ENCODE assay signal across 14 cellular contexts in the genomic region with DNA sequence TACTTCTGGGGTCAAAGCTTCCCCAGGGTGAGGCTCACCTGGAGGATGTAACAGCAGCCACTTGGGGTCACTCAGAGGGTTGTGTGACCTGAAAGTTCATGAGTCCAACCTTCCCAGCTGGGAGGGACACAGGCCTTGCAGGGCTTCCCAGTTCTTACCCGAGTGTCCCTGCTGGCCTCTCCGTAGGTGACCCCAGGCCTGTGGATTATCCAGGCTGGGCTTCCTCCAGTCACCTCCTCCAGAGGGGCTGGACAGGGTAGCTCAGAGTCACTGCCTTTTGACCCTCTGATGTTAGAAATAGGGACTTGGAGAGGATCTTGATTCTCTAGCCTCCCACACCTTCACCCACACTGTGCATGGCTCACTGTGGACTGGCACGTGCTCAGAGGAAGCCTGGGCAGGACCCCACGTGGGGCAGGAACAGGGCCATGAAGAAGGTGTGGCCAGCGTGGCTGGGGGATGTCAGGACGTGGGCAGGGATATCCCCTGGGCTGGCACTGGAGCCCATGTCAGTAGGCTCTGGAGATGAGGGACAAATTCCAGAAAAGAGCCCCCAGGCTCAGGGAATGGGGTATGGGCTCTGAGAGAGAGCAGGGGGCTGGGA.
DNase-seq lines count a peak whose midpoint lies in the region; ATAC-seq, FAIRE-seq and TF ChIP-seq lines count a peak whose summit lies in the region.
"Had no signal": no experiment of that assay in that cellular context is flagged by ENCODE, and none has a peak within 500 bp of the region (broad histone marks: within the 10 kb centered on the region; RNA-seq: fewer than 3 reads in every experiment).

No MANE protein-coding gene starts in this region.

- no TSS peak for BruUV-seq in HepG2 (replicated peaks; lab: Mats Ljungman, UMichigan)

- H3K4ac ChIP-seq in mesendoderm (ENCODE audit: low read depth, low read length), result no peak overlapping the region

- H3K56ac ChIP-seq in mesendoderm (ENCODE audit: low read length), result no peak overlapping the region

- no peak for TF ChIP-seq EP300 in HepG2 (IDR thresholded peaks at IDR 0.05; ENCODE audit: low read depth in 2 of 2, low read length in 2 of 2)
- TF ChIP-seq EP300 in HepG2 (CRISPR knock-in tag; IDR thresholded peaks at IDR 0.05; ENCODE audit: borderline replicate concordance), result no peak

- CTCF ChIA-PET in HepG2 (lab: Yijun Ruan, JAX; ENCODE audit: low intra/inter-chr PET ratio, low total read pairs), result no interaction called here

- TF ChIP-seq POLR2A in HepG2 (IDR thresholded peaks at IDR 0.05; ENCODE audit: insufficient read depth in 1 of 2, low read depth in 2 of 2, low read length in 2 of 2) (no peak), right lobe of liver (IDR thresholded peaks at IDR 0.05) (no peak)

- TF ChIP-seq RAD21 in HepG2 (CRISPR knock-in tag; IDR thresholded peaks at IDR 0.05), result no peak

- in situ Hi-C loops in HepG2 (cut with HindIII; ENCODE audit: extremely low pct_ligation_motif_present, low pct_unique_long_range_greater_than_20kb), result no loop called here

- H3K79me2 ChIP-seq in HepG2 (ENCODE audit: insufficient read depth, low read length) (no peaks in the 10 kb centered on the region), mesendoderm (ENCODE audit: control insufficient read depth, insufficient read depth, low read length) (no peaks in the 10 kb centered on the region)

- no peak for FAIRE-seq in HepG2 (lab: Jason Lieb, UNC)
- FAIRE-seq: GM19239 had no signal

- H4K8ac ChIP-seq in mesendoderm (ENCODE audit: low read depth, low read length), result no peak overlapping the region

- H3K4me3 ChIP-seq in HepG2 (replicated peaks in 1 of 3; ENCODE audit: insufficient read depth in 1 of 3, low read depth in 2 of 3, low read length in 3 of 3), result no peak overlapping the region
- H3K4me3 ChIP-seq in right lobe of liver, result no peak overlapping the region
- H3K4me3 ChIP-seq in coronary artery, result no peak overlapping the region
- H3K4me3 ChIP-seq in upper lobe of right lung, result no peak overlapping the region
- H3K4me3 ChIP-seq in mesendoderm (ENCODE audit: low read length), result no peak overlapping the region
- H3K4me3 ChIP-seq: BLaER1 treated with 17β-estradiol and CSF1 and Interleukin-3, amounts not matched to agents 10 nM and 100 nM had no signal

- H3K9ac ChIP-seq in HepG2 (ENCODE audit: insufficient read depth, low read depth, low read length) (no peak overlapping the region), mesendoderm (ENCODE audit: low read length) (no peak overlapping the region)
- H3K9ac ChIP-seq: BLaER1 treated with 17β-estradiol and CSF1 and Interleukin-3, amounts not matched to agents 10 nM and 100 nM had no signal

- POLR2A ChIA-PET in HepG2 (lab: Yijun Ruan, JAX), result no interaction called here

- no peak overlapping the region for H4K5ac ChIP-seq in mesendoderm (ENCODE audit: low read length)

- no peak for ATAC-seq in HepG2
- no peak for ATAC-seq in right lobe of liver
- no peak for ATAC-seq in upper lobe of right lung

- H3K23ac ChIP-seq in mesendoderm (ENCODE audit: low read length), result no peak overlapping the region

- no peak overlapping the region for H3K18ac ChIP-seq in mesendoderm (ENCODE audit: low read length)

- H2BK120ac ChIP-seq in mesendoderm (ENCODE audit: low read depth, low read length), result no peak overlapping the region

- intact Hi-C loops in HepG2 (cut with micrococcal nuclease; ENCODE audit: unreplicated experiment) (no loop called here), right lobe of liver (cut with DNase I) (no loop called here), upper lobe of right lung (cut with DNase I) (no loop called here)

- TF ChIP-seq CTCF in HepG2 (CRISPR knock-in tag; IDR thresholded peaks at IDR 0.05) (no peak), right lobe of liver (IDR thresholded peaks at IDR 0.05) (no peak), coronary artery (IDR thresholded peaks at IDR 0.05) (no peak), upper lobe of right lung (IDR thresholded peaks at IDR 0.05) (no peak)

- H3K4me2 ChIP-seq in HepG2 (ENCODE audit: low read depth, low read length) (no peak overlapping the region), mesendoderm (ENCODE audit: low read length) (no peak overlapping the region)
- H3K4me2 ChIP-seq: BLaER1 treated with 17β-estradiol and CSF1 and Interleukin-3, amounts not matched to agents 10 nM and 100 nM had no signal

- H3K27me3 ChIP-seq in HepG2 (ENCODE audit: control insufficient read depth in 1 of 2, insufficient read depth in 2 of 2, low read length in 2 of 2) (peaks cover 3 to 30% of the 10 kb centered on the region in 2 experiments; a peak in 3 of 5 replicates), right lobe of liver (no peaks in the 10 kb centered on the region), upper lobe of right lung (peaks cover 15% of the 10 kb centered on the region), mesendoderm (ENCODE audit: insufficient read depth, low read length, poor library complexity) (no peaks in the 10 kb centered on the region)
- H3K27me3 ChIP-seq: BLaER1 treated with 17β-estradiol and CSF1 and Interleukin-3, amounts not matched to agents 10 nM and 100 nM had no signal

- no peaks in the 10 kb centered on the region for H3K79me1 ChIP-seq in mesendoderm (ENCODE audit: low read length)

- H3K9me3 ChIP-seq in HepG2 (ENCODE audit: low read length) (no peaks in the 10 kb centered on the region), right lobe of liver (no peaks in the 10 kb centered on the region), upper lobe of right lung (no peaks in the 10 kb centered on the region)
- H3K9me3 ChIP-seq: BLaER1 treated with 17β-estradiol and CSF1 and Interleukin-3, amounts not matched to agents 10 nM and 100 nM had no signal

- H3K4me1 ChIP-seq in HepG2 (ENCODE audit: insufficient read depth, low read length) (no peaks in the 10 kb centered on the region), right lobe of liver (no peaks in the 10 kb centered on the region), upper lobe of right lung (no peaks in the 10 kb centered on the region), mesendoderm (ENCODE audit: control insufficient read depth, low read depth, low read length) (no peaks in the 10 kb centered on the region)

- no peak overlapping the region for H3K27ac ChIP-seq in HepG2 (ENCODE audit: extremely low read length, insufficient read depth, low read length)
- H3K27ac ChIP-seq in right lobe of liver, result no peak overlapping the region
- no peak overlapping the region for H3K27ac ChIP-seq in coronary artery
- no peak overlapping the region for H3K27ac ChIP-seq in upper lobe of right lung
- H3K27ac ChIP-seq in mesendoderm (ENCODE audit: low read depth, low read length), result no peak overlapping the region
- H3K27ac ChIP-seq: BLaER1 treated with 17β-estradiol and CSF1 and Interleukin-3, amounts not matched to agents 10 nM and 100 nM had no signal

- no peak overlapping the region for H2BK5ac ChIP-seq in mesendoderm (ENCODE audit: low read length)

- no peak overlapping the region for H2AK5ac ChIP-seq in mesendoderm (ENCODE audit: low read length)

- no peaks in the 10 kb centered on the region for H4K20me1 ChIP-seq in HepG2 (ENCODE audit: insufficient read depth, low read length)
- H4K20me1 ChIP-seq: BLaER1 treated with 17β-estradiol and CSF1 and Interleukin-3, amounts not matched to agents 10 nM and 100 nM had no signal

- no peak overlapping the region for H2BK15ac ChIP-seq in mesendoderm (replicated peaks; ENCODE audit: low read depth)

- 13% methylated on average over 4 of the region's 6 CpGs for WGBS in HepG2 (ENCODE audit: low lambda C conversion rate)
- WGBS in right lobe of liver (ENCODE audit: insufficient coverage, low coverage, low lambda C conversion rate, missing lambda C conversion rate), result 32% methylated on average over 4 of the region's 6 CpGs
- no CpG with 5 or more reads among the region's 6 CpGs for WGBS in mesendoderm (ENCODE audit: extremely low coverage, insufficient coverage, low lambda C conversion rate)

- DNase-seq in HepG2 (ENCODE audit: low spot score), result no peak
- no peak for DNase-seq in right lobe of liver
- DNase-seq in coronary artery (ENCODE audit: low spot score), result peak; percentile 33
- DNase-seq in mesenteric fat pad (ENCODE audit: low spot score), result peak; percentile 22
- peak; percentile 46 for DNase-seq in upper lobe of right lung
- no peak for DNase-seq in activated CD4-positive, alpha-beta T cell treated with anti-CD3 and anti-CD28 coated beads for 1 hour
- DNase-seq in middle frontal gyrus (ENCODE audit: extremely low spot score, low spot score), result no peak
- no peak for DNase-seq in mesendoderm
- DNase-seq: ACHN; CD4-positive, CD25-positive, alpha-beta regulatory T cell; DMS53; GF-D8 had no signal

- no peak overlapping the region for H2AFZ ChIP-seq in HepG2 (ENCODE audit: low read length)

- no peaks in the 10 kb centered on the region for H3K36me3 ChIP-seq in HepG2 (replicated peaks in 1 of 2; ENCODE audit: control insufficient read depth in 1 of 2, insufficient read depth in 2 of 2, low read length in 2 of 2)
- no peaks in the 10 kb centered on the region for H3K36me3 ChIP-seq in right lobe of liver
- no peaks in the 10 kb centered on the region for H3K36me3 ChIP-seq in upper lobe of right lung
- no peaks in the 10 kb centered on the region for H3K36me3 ChIP-seq in mesendoderm (ENCODE audit: control insufficient read depth, insufficient read depth, low read length)
- H3K36me3 ChIP-seq: BLaER1 treated with 17β-estradiol and CSF1 and Interleukin-3, amounts not matched to agents 10 nM and 100 nM had no signal

TF ChIP-seq in HepG2, 621 proteins besides CTCF, POLR2A, EP300 and RAD21 (continues in another document):
- no peak for TF ChIP-seq PAF1 (CRISPR knock-in tag; IDR thresholded peaks at IDR 0.05)
- TF ChIP-seq, protein P1, sequence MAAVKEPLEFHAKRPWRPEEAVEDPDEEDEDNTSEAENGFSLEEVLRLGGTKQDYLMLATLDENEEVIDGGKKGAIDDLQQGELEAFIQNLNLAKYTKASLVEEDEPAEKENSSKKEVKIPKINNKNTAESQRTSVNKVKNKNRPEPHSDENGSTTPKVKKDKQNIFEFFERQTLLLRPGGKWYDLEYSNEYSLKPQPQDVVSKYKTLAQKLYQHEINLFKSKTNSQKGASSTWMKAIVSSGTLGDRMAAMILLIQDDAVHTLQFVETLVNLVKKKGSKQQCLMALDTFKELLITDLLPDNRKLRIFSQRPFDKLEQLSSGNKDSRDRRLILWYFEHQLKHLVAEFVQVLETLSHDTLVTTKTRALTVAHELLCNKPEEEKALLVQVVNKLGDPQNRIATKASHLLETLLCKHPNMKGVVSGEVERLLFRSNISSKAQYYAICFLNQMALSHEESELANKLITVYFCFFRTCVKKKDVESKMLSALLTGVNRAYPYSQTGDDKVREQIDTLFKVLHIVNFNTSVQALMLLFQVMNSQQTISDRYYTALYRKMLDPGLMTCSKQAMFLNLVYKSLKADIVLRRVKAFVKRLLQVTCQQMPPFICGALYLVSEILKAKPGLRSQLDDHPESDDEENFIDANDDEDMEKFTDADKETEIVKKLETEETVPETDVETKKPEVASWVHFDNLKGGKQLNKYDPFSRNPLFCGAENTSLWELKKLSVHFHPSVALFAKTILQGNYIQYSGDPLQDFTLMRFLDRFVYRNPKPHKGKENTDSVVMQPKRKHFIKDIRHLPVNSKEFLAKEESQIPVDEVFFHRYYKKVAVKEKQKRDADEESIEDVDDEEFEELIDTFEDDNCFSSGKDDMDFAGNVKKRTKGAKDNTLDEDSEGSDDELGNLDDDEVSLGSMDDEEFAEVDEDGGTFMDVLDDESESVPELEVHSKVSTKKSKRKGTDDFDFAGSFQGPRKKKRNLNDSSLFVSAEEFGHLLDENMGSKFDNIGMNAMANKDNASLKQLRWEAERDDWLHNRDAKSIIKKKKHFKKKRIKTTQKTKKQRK (IDR thresholded peaks at IDR 0.05; ENCODE audit: low read length), result no peak

Comparison
In these comparisons a context has a peak if more than half of its experiments do, and no peak if none do; other contexts are left out.
1. DNase-seq: peak in coronary artery (single experiment), mesenteric fat pad (single experiment) and upper lobe of right lung (single experiment); none in HepG2 (single experiment), right lobe of liver (0 of 3), activated CD4-positive, alpha-beta T cell treated with anti-CD3 and anti-CD28 coated beads for 1 hour (single experiment), middle frontal gyrus (single experiment) and mesendoderm (single experiment).